ENCODE assay signal across 1 cellular context in the genomic region with DNA sequence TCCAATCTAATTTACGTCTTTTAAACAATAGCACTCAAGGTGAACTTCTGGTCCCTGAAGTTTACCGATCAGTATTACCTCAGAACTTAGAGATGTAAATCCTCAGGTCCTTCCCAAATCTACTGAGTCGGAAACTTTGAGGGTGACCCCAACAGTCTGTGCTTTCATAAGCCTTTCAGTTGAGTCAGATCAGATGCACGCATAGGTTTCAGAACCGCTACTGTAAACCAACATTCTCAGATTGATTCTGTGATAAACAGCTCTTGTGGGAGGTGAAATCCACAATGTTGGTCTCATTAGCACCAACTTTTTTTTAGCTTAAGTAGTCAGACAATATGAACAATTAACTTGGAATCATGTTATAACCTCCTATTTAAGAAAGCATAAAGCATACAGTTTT.
TF ChIP-seq lines count a peak whose summit lies in the region.

No MANE protein-coding gene starts in this region.

TF ChIP-seq in HepG2, 621 proteins besides CTCF, POLR2A, EP300 and RAD21 (continued from another document):
- TF ChIP-seq, protein P1, sequence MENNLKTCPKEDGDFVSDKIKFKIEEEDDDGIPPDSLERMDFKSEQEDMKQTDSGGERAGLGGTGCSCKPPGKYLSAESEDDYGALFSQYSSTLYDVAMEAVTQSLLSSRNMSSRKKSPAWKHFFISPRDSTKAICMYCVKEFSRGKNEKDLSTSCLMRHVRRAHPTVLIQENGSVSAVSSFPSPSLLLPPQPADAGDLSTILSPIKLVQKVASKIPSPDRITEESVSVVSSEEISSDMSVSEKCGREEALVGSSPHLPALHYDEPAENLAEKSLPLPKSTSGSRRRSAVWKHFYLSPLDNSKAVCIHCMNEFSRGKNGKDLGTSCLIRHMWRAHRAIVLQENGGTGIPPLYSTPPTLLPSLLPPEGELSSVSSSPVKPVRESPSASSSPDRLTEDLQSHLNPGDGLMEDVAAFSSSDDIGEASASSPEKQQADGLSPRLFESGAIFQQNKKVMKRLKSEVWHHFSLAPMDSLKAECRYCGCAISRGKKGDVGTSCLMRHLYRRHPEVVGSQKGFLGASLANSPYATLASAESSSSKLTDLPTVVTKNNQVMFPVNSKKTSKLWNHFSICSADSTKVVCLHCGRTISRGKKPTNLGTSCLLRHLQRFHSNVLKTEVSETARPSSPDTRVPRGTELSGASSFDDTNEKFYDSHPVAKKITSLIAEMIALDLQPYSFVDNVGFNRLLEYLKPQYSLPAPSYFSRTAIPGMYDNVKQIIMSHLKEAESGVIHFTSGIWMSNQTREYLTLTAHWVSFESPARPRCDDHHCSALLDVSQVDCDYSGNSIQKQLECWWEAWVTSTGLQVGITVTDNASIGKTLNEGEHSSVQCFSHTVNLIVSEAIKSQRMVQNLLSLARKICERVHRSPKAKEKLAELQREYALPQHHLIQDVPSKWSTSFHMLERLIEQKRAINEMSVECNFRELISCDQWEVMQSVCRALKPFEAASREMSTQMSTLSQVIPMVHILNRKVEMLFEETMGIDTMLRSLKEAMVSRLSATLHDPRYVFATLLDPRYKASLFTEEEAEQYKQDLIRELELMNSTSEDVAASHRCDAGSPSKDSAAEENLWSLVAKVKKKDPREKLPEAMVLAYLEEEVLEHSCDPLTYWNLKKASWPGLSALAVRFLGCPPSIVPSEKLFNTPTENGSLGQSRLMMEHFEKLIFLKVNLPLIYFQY (CRISPR knock-in tag; IDR thresholded peaks at IDR 0.05; ENCODE audit: borderline replicate concordance) = no peak
- TF ChIP-seq ZNF768 (CRISPR knock-in tag; IDR thresholded peaks at IDR 0.05) = no peak
- no peak for TF ChIP-seq STAT5B (CRISPR knock-in tag; IDR thresholded peaks at IDR 0.05)
- no peak for TF ChIP-seq ZNF652 (CRISPR knock-in tag; IDR thresholded peaks at IDR 0.05; ENCODE audit: borderline replicate concordance, low read depth)
- TF ChIP-seq TBP (CRISPR knock-in tag; IDR thresholded peaks at IDR 0.05) = no peak
- no peak for TF ChIP-seq BCL6 (CRISPR knock-in tag; IDR thresholded peaks at IDR 0.05)
- TF ChIP-seq MED13 (CRISPR knock-in tag; IDR thresholded peaks at IDR 0.05) = no peak
- TF ChIP-seq, protein P2, sequence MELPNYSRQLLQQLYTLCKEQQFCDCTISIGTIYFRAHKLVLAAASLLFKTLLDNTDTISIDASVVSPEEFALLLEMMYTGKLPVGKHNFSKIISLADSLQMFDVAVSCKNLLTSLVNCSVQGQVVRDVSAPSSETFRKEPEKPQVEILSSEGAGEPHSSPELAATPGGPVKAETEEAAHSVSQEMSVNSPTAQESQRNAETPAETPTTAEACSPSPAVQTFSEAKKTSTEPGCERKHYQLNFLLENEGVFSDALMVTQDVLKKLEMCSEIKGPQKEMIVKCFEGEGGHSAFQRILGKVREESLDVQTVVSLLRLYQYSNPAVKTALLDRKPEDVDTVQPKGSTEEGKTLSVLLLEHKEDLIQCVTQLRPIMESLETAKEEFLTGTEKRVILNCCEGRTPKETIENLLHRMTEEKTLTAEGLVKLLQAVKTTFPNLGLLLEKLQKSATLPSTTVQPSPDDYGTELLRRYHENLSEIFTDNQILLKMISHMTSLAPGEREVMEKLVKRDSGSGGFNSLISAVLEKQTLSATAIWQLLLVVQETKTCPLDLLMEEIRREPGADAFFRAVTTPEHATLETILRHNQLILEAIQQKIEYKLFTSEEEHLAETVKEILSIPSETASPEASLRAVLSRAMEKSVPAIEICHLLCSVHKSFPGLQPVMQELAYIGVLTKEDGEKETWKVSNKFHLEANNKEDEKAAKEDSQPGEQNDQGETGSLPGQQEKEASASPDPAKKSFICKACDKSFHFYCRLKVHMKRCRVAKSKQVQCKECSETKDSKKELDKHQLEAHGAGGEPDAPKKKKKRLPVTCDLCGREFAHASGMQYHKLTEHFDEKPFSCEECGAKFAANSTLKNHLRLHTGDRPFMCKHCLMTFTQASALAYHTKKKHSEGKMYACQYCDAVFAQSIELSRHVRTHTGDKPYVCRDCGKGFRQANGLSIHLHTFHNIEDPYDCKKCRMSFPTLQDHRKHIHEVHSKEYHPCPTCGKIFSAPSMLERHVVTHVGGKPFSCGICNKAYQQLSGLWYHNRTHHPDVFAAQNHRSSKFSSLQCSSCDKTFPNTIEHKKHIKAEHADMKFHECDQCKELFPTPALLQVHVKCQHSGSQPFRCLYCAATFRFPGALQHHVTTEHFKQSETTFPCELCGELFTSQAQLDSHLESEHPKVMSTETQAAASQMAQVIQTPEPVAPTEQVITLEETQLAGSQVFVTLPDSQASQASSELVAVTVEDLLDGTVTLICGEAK (IDR thresholded peaks at IDR 0.05) = no peak
- TF ChIP-seq, protein P2 (CRISPR knock-in tag; IDR thresholded peaks at IDR 0.05) = no peak
- no peak for TF ChIP-seq FIP1L1 (IDR thresholded peaks at IDR 0.05; ENCODE audit: borderline replicate concordance, insufficient read depth, low read depth, low read length)
